12 cellular contexts compared by ENCODE assay signal in the genomic region with DNA sequence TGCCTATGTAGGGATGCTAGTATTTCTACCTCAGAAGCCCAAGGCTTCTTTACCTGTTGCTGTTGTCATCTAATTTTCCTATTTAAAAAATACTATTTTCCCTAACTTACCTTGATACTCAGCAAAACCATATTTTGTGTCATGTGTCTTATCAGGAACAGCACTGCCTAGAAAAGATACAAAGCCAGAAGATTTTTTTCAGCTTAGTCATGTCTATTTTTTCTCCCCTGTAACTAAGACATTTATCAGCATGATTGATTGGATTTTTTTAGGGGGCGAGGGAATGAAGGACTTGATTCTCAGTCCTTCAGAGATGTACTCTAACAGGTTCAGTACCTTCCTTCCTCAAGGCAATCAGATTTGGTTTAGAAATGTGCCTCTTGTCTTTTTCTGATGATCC. TPM values are rescaled to one million over a fixed set of nuclear protein-coding genes. Genes with fewer than 3 reads are reported as not detected.
DNase-seq lines count a peak whose midpoint lies in the region; ATAC-seq, FAIRE-seq and TF ChIP-seq lines count a peak whose summit lies in the region.
"Had no signal": no experiment of that assay in that cellular context is flagged by ENCODE, and none has a peak within 500 bp of the region (broad histone marks: within the 10 kb centered on the region; RNA-seq: fewer than 3 reads in every experiment).

No MANE protein-coding gene starts in this region.

- no peak overlapping the region for H3K4me3 Mint-ChIP-seq in mesothelial cell of epicardium

- H3K27me3 ChIP-seq in left ventricle myocardium inferior (ENCODE audit: low read depth) (no peaks in the 10 kb centered on the region), brain microvascular endothelial cell (replicated peaks) (no peaks in the 10 kb centered on the region), uterus (no peaks in the 10 kb centered on the region)

- H3K36me3 Mint-ChIP-seq in mesothelial cell of epicardium: no peaks in the 10 kb centered on the region

- H3K9me3 ChIP-seq in left ventricle myocardium inferior (replicated peaks) (no peaks in the 10 kb centered on the region), uterus (no peaks in the 10 kb centered on the region)

- H3K27ac Mint-ChIP-seq in mesothelial cell of epicardium: peak overlapping the region; percentile 89

- no peaks in the 10 kb centered on the region for H3K27me3 Mint-ChIP-seq in mesothelial cell of epicardium (ENCODE audit: low read depth)

- peaks cover 43% of the 10 kb centered on the region for H3K4me1 Mint-ChIP-seq in mesothelial cell of epicardium

- in situ Hi-C loops in brain microvascular endothelial cell (cut with HindIII; ENCODE audit: low pct_ligation_motif_present, low sequenced_read_pairs): no loop called here

- ATAC-seq in left cardiac atrium: no peak
- no peak for ATAC-seq in HG03442 (IDR thresholded peaks at IDR 0.05; ENCODE audit: unreplicated experiment)

- TF ChIP-seq CTCF in left ventricle myocardium inferior (IDR thresholded peaks at IDR 0.05; ENCODE audit: borderline replicate concordance): no peak
- no peak for TF ChIP-seq CTCF in brain microvascular endothelial cell (IDR thresholded peaks at IDR 0.05; ENCODE audit: low read depth, low read length, missing control alignments)
- TF ChIP-seq CTCF in mesothelial cell of epicardium (IDR thresholded peaks at IDR 0.05; ENCODE audit: unreplicated experiment): no peak
- TF ChIP-seq CTCF in uterus (IDR thresholded peaks at IDR 0.05): no peak

- peak overlapping the region; percentile 72 for H3K27ac ChIP-seq in left ventricle myocardium inferior (replicated peaks)
- H3K27ac ChIP-seq in brain microvascular endothelial cell: peak overlapping the region; percentile 12
- peak overlapping the region; percentile 92 to 100 for H3K27ac ChIP-seq in uterus
- H3K27ac ChIP-seq: RWPE1 had no signal

- no peaks in the 10 kb centered on the region for H3K36me3 ChIP-seq in left ventricle myocardium inferior
- H3K36me3 ChIP-seq in brain microvascular endothelial cell (replicated peaks): no peaks in the 10 kb centered on the region
- H3K36me3 ChIP-seq in uterus: no peaks in the 10 kb centered on the region

- no peaks in the 10 kb centered on the region for H3K9me3 Mint-ChIP-seq in mesothelial cell of epicardium

- intact Hi-C loops in left ventricle myocardium inferior (cut with micrococcal nuclease) (no loop called here), left cardiac atrium (cut with DNase I) (no loop called here), uterus (cut with DNase I; ENCODE audit: low total_unique reads) (no loop called here)

- H3K4me1 ChIP-seq in left ventricle myocardium inferior (peaks cover 57% of the 10 kb centered on the region), uterus (peaks cover 7 to 9% of the 10 kb centered on the region in 2 donors)

- H3K4me3 ChIP-seq in left ventricle myocardium inferior: no peak overlapping the region
- H3K4me3 ChIP-seq in brain microvascular endothelial cell (ENCODE audit: low read depth, low read length): no peak overlapping the region
- H3K4me3 ChIP-seq in uterus: no peak overlapping the region

- no peak for TF ChIP-seq POLR2A in uterus (IDR thresholded peaks at IDR 0.05)

- no peak for FAIRE-seq in RCC 7860 (lab: Jason Lieb, UNC)

- DNase-seq in left ventricle myocardium inferior: no peak
- DNase-seq in left cardiac atrium: no peak
- no peak for DNase-seq in brain microvascular endothelial cell
- no peak for DNase-seq in mesothelial cell of epicardium (ENCODE audit: low spot score in 2 of 2, unreplicated experiment in 2 of 2)
- DNase-seq in uterus: no peak
- no peak for DNase-seq in RCC 7860 (ENCODE audit: low spot score)
- no peak for DNase-seq in glomerular visceral epithelial cell (ENCODE audit: extremely low spot score)
- DNase-seq: COR-L47, NCI-H1048, nucleus accumbens had no signal

RNA-seq across cellular contexts. Expression of gene PIK3IP1, which starts 3.5 kb away (rescaled TPM):
- total RNA-seq in left ventricle myocardium inferior: 11.1 TPM
- 10 to 100 TPM in 1 of 2 donors, 1 to 10 TPM in 1; 5.2 to 15.6 TPM for total RNA-seq in left cardiac atrium
- total RNA-seq in mesothelial cell of epicardium: 16.9 to 19.1 TPM (median 17.4 TPM) in 3 replicates
- total RNA-seq in uterus: 10 to 100 TPM; 12.7 to 35.1 (median 24.7) TPM

RNA-seq across cellular contexts. Expression of gene PATZ1, which starts 50.3 kb away (rescaled TPM):
- total RNA-seq in left ventricle myocardium inferior (13.2 TPM), left cardiac atrium (10 to 100 TPM; 11.5 to 12.3 TPM), mesothelial cell of epicardium (70.9 to 73.6 TPM (median 71.7 TPM) in 3 replicates), uterus (10 to 100 TPM in 3 of 4 donors, 1 to 10 TPM in 1; 9.2 to 38.8 (median 25.1) TPM)

Comparison
In these comparisons a context has a peak if more than half of its experiments do, and no peak if none do; other contexts are left out.
1. H3K27ac ChIP-seq: peak in every context shown above with its lines; median percentile 96 in uterus; 72 in left ventricle myocardium inferior; 12 in brain microvascular endothelial cell.